ENCODE assay signal across 1 cellular context in genomic region chr3:129428382-129429079, GRCh38.
TF ChIP-seq lines count a peak whose summit lies in the region.

EFCAB12 (minus strand) TSS chr3:129428636; CDS start chr3:129428488, 148 bp downstream.

TF ChIP-seq in HepG2, 621 proteins besides CTCF, POLR2A, EP300 and RAD21 (continued from another document and continues in another):
- TF ChIP-seq ZNF850 (CRISPR knock-in tag; conservative IDR thresholded peaks at IDR 0.05) (no peak), PHF5A (CRISPR knock-in tag; IDR thresholded peaks at IDR 0.05; ENCODE audit: low read depth, unreplicated experiment) (no peak), SRF (IDR thresholded peaks at IDR 0.05; ENCODE audit: low read depth, low read length) (no peak), PHF8 (CRISPR knock-in tag; IDR thresholded peaks at IDR 0.05) (peak; percentile 43; the same call in 1 of the 2 replicates), ZBTB4 (CRISPR knock-in tag; IDR thresholded peaks at IDR 0.05; ENCODE audit: borderline replicate concordance) (no peak), ZBTB39 (CRISPR knock-in tag; IDR thresholded peaks at IDR 0.05) (no peak), ZNF768 (CRISPR knock-in tag; IDR thresholded peaks at IDR 0.05) (no peak), POLR2G (IDR thresholded peaks at IDR 0.05; ENCODE audit: low read depth, low read length) (peak; percentile 66; the same call in 1 of the 2 replicates), NFE2L2 (IDR thresholded peaks at IDR 0.05; ENCODE audit: low read length) (no peak), TIGD3 (CRISPR knock-in tag; IDR thresholded peaks at IDR 0.05; ENCODE audit: borderline replicate concordance) (no peak), ASH2L (IDR thresholded peaks at IDR 0.05; ENCODE audit: insufficient read length, low read depth, low read length) (no peak), ZNF790 (CRISPR knock-in tag; IDR thresholded peaks at IDR 0.05; ENCODE audit: borderline replicate concordance) (0 out of 2 replicates have a peak, but pooled peaks have one; percentile 22), RNF219 (CRISPR knock-in tag; IDR thresholded peaks at IDR 0.05) (no peak), ZNF678 (CRISPR knock-in tag; IDR thresholded peaks at IDR 0.05) (no peak), THAP7 (CRISPR knock-in tag; IDR thresholded peaks at IDR 0.05) (no peak), MEIS1 (CRISPR knock-in tag; IDR thresholded peaks at IDR 0.05; ENCODE audit: borderline replicate concordance) (0 out of 2 replicates have a peak, but pooled peaks have one; percentile 48), CHCHD3 (CRISPR knock-in tag; IDR thresholded peaks at IDR 0.05) (no peak), PAX8 (CRISPR knock-in tag; IDR thresholded peaks at IDR 0.05; ENCODE audit: borderline replicate concordance) (no peak), MTF1 (CRISPR knock-in tag; IDR thresholded peaks at IDR 0.05) (no peak), DR1 (CRISPR knock-in tag; IDR thresholded peaks at IDR 0.05) (no peak), FUBP1 (CRISPR knock-in tag; IDR thresholded peaks at IDR 0.05; ENCODE audit: borderline replicate concordance) (no peak), NRL (CRISPR knock-in tag; IDR thresholded peaks at IDR 0.05; ENCODE audit: borderline replicate concordance) (0 out of 2 replicates have a peak, but pooled peaks have one; percentile 58), FOXK2 (IDR thresholded peaks at IDR 0.05) (no peak), ZNF512B (CRISPR knock-in tag; IDR thresholded peaks at IDR 0.05; ENCODE audit: borderline replicate concordance) (0 out of 2 replicates have a peak, but pooled peaks have one; percentile 49), PCBP2 (optimal IDR thresholded peaks at IDR 0.05; ENCODE audit: low read depth, low read length, poor library complexity, severe bottlenecking) (no peak), YY1 (IDR thresholded peaks at IDR 0.05; ENCODE audit: insufficient read depth, insufficient replicate concordance, low read depth, low read length) (no peak), ZSCAN9 (CRISPR knock-in tag; IDR thresholded peaks at IDR 0.05; ENCODE audit: borderline replicate concordance) (no peak), ZNF567 (CRISPR knock-in tag; IDR thresholded peaks at IDR 0.05; ENCODE audit: borderline replicate concordance) (no peak), POLR2AphosphoS2 (IDR thresholded peaks at IDR 0.05; ENCODE audit: low read depth, low read length) (no peak), RBAK (CRISPR knock-in tag; IDR thresholded peaks at IDR 0.05) (no peak), GFI1 (CRISPR knock-in tag; IDR thresholded peaks at IDR 0.05; ENCODE audit: borderline replicate concordance) (no peak), HHEX (CRISPR knock-in tag; IDR thresholded peaks at IDR 0.05) (no peak), ZNF230 (CRISPR knock-in tag; IDR thresholded peaks at IDR 0.05) (0 out of 2 replicates have a peak, but pooled peaks have one; percentile 65), IKZF5 (CRISPR knock-in tag; IDR thresholded peaks at IDR 0.05) (no peak), NAIF1 (CRISPR knock-in tag; IDR thresholded peaks at IDR 0.05; ENCODE audit: borderline replicate concordance) (no peak), GPN1 (CRISPR knock-in tag; IDR thresholded peaks at IDR 0.05; ENCODE audit: borderline replicate concordance) (no peak), NBN (conservative IDR thresholded peaks at IDR 0.05) (no peak), RARA (CRISPR knock-in tag; IDR thresholded peaks at IDR 0.05) (no peak), SP5 (CRISPR knock-in tag; IDR thresholded peaks at IDR 0.05; ENCODE audit: borderline replicate concordance, low read depth) (peak; percentile 59; the same call in 1 of the 2 replicates), ZKSCAN8 (CRISPR knock-in tag; IDR thresholded peaks at IDR 0.05; ENCODE audit: borderline replicate concordance) (no peak), EEA1 (CRISPR knock-in tag; IDR thresholded peaks at IDR 0.05; ENCODE audit: borderline replicate concordance) (no peak), TEF (CRISPR knock-in tag; IDR thresholded peaks at IDR 0.05) (no peak), AHR (CRISPR knock-in tag; IDR thresholded peaks at IDR 0.05) (no peak), ZNF709 (CRISPR knock-in tag; IDR thresholded peaks at IDR 0.05) (no peak), ZNF160 (CRISPR knock-in tag; IDR thresholded peaks at IDR 0.05) (no peak), USF2 (IDR thresholded peaks at IDR 0.05; ENCODE audit: low read depth, low read length) (peak; percentile 82), USF2 (CRISPR knock-in tag; IDR thresholded peaks at IDR 0.05; ENCODE audit: borderline replicate concordance) (peak; percentile 94; the same call in 1 of the 2 replicates), CAMTA2 (CRISPR knock-in tag; IDR thresholded peaks at IDR 0.05; ENCODE audit: borderline replicate concordance) (no peak)
